In genomic region chr2:172328103-172328835, GRCh38 we compare ENCODE assay signal across 19 cellular contexts.
DNase-seq lines count a peak whose midpoint lies in the region; TF ChIP-seq lines count a peak whose summit lies in the region.
"Had no signal": no experiment of that assay in that cellular context is flagged by ENCODE, and none has a peak within 500 bp of the region (broad histone marks: within the 10 kb centered on the region; RNA-seq: fewer than 3 reads in every experiment).

No MANE protein-coding gene starts in this region.

- H3K27ac ChIP-seq in A673 (ENCODE audit: low read depth, low read length, poor library complexity, severe bottlenecking): no peak overlapping the region
- H3K27ac ChIP-seq: RWPE1 had no signal

- POLR2A ChIA-PET in A673 (lab: Charles Lee; ENCODE audit: low non-redundant PET): no interaction called here

- H3K27me3 ChIP-seq in A673 (replicated peaks; ENCODE audit: insufficient read depth, low read depth, low read length, poor library complexity): peaks cover 6% of the 10 kb centered on the region

- BruUV-seq in A673 (replicated peaks; lab: Mats Ljungman, UMichigan): no TSS peak

- no peaks in the 10 kb centered on the region for H3K36me3 ChIP-seq in A673 (ENCODE audit: insufficient read depth, low read length, poor library complexity, severe bottlenecking)

- H3K4me1 ChIP-seq in A673 (ENCODE audit: insufficient read depth, low read length, poor library complexity, severe bottlenecking): no peaks in the 10 kb centered on the region

- peak; percentile 51 for DNase-seq in AG09309 (ENCODE audit: low read depth)
- peak; percentile 61 for DNase-seq in GM04503 (ENCODE audit: low read depth)
- DNase-seq in SK-MEL-5 (ENCODE audit: low read depth, low spot score): peak; percentile 11
- DNase-seq in fibroblast of peridontal ligament (ENCODE audit: extremely low read depth): peak; percentile 85
- DNase-seq in NK-92 (lab: John Stamatoyannopoulos, UW; ENCODE audit: unreplicated experiment): no peak
- DNase-seq in A673 (ENCODE audit: low spot score): no peak
- DNase-seq in NCI-H748 (lab: John Stamatoyannopoulos, UW; ENCODE audit: unreplicated experiment): no peak
- DNase-seq in NCI-H1436 treated with DMSO at 0.1 percent for 48 hours (lab: John Stamatoyannopoulos, UW): no peak
- DNase-seq: CD4-positive, CD25-positive, alpha-beta regulatory T cell; DMS153; GF-D8; H7; Karpas-422; NCI-H1048; NCI-H2081 treated with DMSO at 0.1 percent for 48 hours; NCI-H510A; NCI-H82; PC-3 had no signal

- no peak overlapping the region for H3K4me3 ChIP-seq in AG09309 (ENCODE audit: control insufficient read depth, low read depth, low read length)
- no peak overlapping the region for H3K4me3 ChIP-seq in A673 (ENCODE audit: low read depth, low read length, poor library complexity, severe bottlenecking)

- intact Hi-C loops in A673 (cut with micrococcal nuclease; ENCODE audit: unreplicated experiment): no loop called here

- no peaks in the 10 kb centered on the region for H3K9me3 ChIP-seq in A673 (ENCODE audit: low read depth, low read length, poor library complexity, severe bottlenecking)

- in situ Hi-C loops in SK-MEL-5 (cut with HindIII; ENCODE audit: low pct_unique_long_range_greater_than_20kb, low sequenced_read_pairs): no loop called here

- no peak for TF ChIP-seq CTCF in AG09309 (IDR thresholded peaks at IDR 0.05; ENCODE audit: control insufficient read depth, insufficient read depth, low read depth, low read length, missing control alignments)
- TF ChIP-seq CTCF in A673 (conservative IDR thresholded peaks at IDR 0.05; ENCODE audit: low read depth, low read length): no peak

- CTCF ChIA-PET in A673 (lab: Charles Lee): interaction anchor here (0.6 kb wide), 1 partner anchor 45 kb away, joined by 3 read pairs; no protein-coding TSS in a partner anchor

Comparison
In these comparisons a context has a peak if more than half of its experiments do, and no peak if none do; other contexts are left out.
1. DNase-seq: peak in AG09309 (single experiment), GM04503 (single experiment), SK-MEL-5 (single experiment) and fibroblast of peridontal ligament (single experiment); none in NK-92 (single experiment), A673 (single experiment), NCI-H748 (single experiment) and NCI-H1436 treated with DMSO at 0.1 percent for 48 hours (single experiment).